In the genomic region with DNA sequence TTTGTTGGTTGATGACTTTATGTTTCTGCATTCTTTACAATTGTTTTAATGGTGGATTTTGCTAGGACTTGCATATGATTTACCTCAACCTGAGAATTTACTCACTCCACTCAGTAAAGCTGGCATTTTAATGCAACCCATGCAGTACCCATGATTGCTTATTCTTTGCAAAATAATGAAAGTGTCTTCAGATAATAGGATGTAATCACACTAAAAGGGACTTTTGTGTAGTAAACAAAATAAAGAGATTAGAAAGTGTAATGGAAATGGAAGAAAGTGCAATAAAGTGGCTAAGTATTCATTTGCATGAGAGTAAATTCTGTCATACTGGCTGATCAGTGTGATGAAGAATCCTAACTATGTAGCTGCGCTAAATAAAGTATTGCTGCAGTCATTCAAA, we compare ENCODE assay signal across 8 cellular contexts.
"Had no signal": no experiment of that assay in that cellular context is flagged by ENCODE, and none has a peak within 500 bp of the region (broad histone marks: within the 10 kb centered on the region; RNA-seq: fewer than 3 reads in every experiment).

No MANE protein-coding gene starts in this region.

- H3K27ac Mint-ChIP-seq: GM23338, H9, HFFc6 had no signal

- H3K4me3 Mint-ChIP-seq: GM23338, H9, HFFc6 had no signal

- H3K4me1 Mint-ChIP-seq: GM23338 had no signal

- DNase-seq: GM23248, GOT3, H7, H9, HCEC 1CT, HFFc6 had no signal

- ATAC-seq: GM23338, HCT116 had no signal

- H3K4me3 ChIP-seq: GM23248, GM23338 had no signal
